Comparison of ENCODE assay signal across 1 cellular context in genomic region chr12:56297400-56297799, GRCh38.
TF ChIP-seq lines count a peak whose summit lies in the region.

No MANE protein-coding gene starts in this region.

TF ChIP-seq in HepG2, 621 proteins besides CTCF, POLR2A, EP300 and RAD21:
- TF ChIP-seq SYNCRIP (IDR thresholded peaks at IDR 0.05; ENCODE audit: insufficient read depth, low read depth, low read length) (no peak), ZNF460 (CRISPR knock-in tag; IDR thresholded peaks at IDR 0.05; ENCODE audit: borderline replicate concordance) (peak; percentile 84)
- TF ChIP-seq, protein P1, sequence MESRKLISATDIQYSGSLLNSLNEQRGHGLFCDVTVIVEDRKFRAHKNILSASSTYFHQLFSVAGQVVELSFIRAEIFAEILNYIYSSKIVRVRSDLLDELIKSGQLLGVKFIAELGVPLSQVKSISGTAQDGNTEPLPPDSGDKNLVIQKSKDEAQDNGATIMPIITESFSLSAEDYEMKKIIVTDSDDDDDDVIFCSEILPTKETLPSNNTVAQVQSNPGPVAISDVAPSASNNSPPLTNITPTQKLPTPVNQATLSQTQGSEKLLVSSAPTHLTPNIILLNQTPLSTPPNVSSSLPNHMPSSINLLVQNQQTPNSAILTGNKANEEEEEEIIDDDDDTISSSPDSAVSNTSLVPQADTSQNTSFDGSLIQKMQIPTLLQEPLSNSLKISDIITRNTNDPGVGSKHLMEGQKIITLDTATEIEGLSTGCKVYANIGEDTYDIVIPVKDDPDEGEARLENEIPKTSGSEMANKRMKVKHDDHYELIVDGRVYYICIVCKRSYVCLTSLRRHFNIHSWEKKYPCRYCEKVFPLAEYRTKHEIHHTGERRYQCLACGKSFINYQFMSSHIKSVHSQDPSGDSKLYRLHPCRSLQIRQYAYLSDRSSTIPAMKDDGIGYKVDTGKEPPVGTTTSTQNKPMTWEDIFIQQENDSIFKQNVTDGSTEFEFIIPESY (CRISPR knock-in tag; IDR thresholded peaks at IDR 0.05), result peak; percentile 66; the same call in 1 of the 2 replicates
